In the genomic region with DNA sequence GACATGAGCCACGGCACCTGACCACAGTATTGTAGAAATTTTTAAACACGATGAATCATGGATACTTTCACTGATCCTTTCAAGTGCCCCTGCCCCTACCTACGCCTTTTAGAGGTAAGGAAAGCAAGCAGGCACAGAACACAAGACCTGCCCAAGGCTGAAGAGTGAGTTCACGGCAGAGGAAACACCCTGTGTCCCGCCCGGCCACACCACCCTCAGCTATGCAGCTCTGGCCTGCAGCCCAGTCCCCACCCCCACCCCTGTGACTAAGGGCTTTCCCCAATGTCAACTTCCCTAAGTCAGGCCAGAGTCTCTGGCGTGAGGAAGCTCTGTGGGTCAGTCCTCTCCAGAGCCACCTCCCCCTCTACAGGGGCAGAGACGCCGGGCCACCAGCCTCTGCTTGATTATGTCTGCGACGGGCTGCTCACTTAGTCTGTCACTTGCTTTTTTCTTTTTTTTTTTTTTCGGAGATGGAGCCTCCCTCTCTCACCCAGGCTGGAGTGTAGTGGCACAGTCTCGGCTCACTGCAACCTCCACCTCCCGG, we compare ENCODE assay signal across 1 cellular context.
TF ChIP-seq lines count a peak whose summit lies in the region.

No MANE protein-coding gene starts in this region.

TF ChIP-seq in HepG2, 621 proteins besides CTCF, POLR2A, EP300 and RAD21 (continued from another document and continues in another):
- peak; percentile 67; the same call in 1 of the 2 replicates for TF ChIP-seq YEATS2 (CRISPR knock-in tag; IDR thresholded peaks at IDR 0.05; ENCODE audit: borderline replicate concordance)
- TF ChIP-seq, protein P1, sequence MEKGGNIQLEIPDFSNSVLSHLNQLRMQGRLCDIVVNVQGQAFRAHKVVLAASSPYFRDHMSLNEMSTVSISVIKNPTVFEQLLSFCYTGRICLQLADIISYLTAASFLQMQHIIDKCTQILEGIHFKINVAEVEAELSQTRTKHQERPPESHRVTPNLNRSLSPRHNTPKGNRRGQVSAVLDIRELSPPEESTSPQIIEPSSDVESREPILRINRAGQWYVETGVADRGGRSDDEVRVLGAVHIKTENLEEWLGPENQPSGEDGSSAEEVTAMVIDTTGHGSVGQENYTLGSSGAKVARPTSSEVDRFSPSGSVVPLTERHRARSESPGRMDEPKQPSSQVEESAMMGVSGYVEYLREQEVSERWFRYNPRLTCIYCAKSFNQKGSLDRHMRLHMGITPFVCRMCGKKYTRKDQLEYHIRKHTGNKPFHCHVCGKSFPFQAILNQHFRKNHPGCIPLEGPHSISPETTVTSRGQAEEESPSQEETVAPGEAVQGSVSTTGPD (CRISPR knock-in tag; IDR thresholded peaks at IDR 0.05): no peak
- peak; percentile 48; the same call in 1 of the 2 replicates for TF ChIP-seq ZSCAN9 (CRISPR knock-in tag; IDR thresholded peaks at IDR 0.05; ENCODE audit: borderline replicate concordance)
- 0 out of 2 replicates have a peak, but pooled peaks have one; percentile 22 for TF ChIP-seq DNMT3B (CRISPR knock-in tag; conservative IDR thresholded peaks at IDR 0.05)
- TF ChIP-seq, protein P2, sequence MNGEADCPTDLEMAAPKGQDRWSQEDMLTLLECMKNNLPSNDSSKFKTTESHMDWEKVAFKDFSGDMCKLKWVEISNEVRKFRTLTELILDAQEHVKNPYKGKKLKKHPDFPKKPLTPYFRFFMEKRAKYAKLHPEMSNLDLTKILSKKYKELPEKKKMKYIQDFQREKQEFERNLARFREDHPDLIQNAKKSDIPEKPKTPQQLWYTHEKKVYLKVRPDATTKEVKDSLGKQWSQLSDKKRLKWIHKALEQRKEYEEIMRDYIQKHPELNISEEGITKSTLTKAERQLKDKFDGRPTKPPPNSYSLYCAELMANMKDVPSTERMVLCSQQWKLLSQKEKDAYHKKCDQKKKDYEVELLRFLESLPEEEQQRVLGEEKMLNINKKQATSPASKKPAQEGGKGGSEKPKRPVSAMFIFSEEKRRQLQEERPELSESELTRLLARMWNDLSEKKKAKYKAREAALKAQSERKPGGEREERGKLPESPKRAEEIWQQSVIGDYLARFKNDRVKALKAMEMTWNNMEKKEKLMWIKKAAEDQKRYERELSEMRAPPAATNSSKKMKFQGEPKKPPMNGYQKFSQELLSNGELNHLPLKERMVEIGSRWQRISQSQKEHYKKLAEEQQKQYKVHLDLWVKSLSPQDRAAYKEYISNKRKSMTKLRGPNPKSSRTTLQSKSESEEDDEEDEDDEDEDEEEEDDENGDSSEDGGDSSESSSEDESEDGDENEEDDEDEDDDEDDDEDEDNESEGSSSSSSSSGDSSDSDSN (CRISPR knock-in tag; IDR thresholded peaks at IDR 0.05): peak; percentile 63
- 0 out of 2 replicates have a peak, but pooled peaks have one; percentile 22 for TF ChIP-seq PHF21A (CRISPR knock-in tag; IDR thresholded peaks at IDR 0.05)
- TF ChIP-seq ZSCAN31 (CRISPR knock-in tag; IDR thresholded peaks at IDR 0.05; ENCODE audit: low read depth): no peak
- TF ChIP-seq FOXP1 (IDR thresholded peaks at IDR 0.05): no peak
- 0 out of 2 replicates have a peak, but pooled peaks have one; percentile 33 for TF ChIP-seq FOXP1 (CRISPR knock-in tag; IDR thresholded peaks at IDR 0.05)
- peak; percentile 72; the same call in 1 of the 2 replicates for TF ChIP-seq ZNF792 (CRISPR knock-in tag; IDR thresholded peaks at IDR 0.05)
- TF ChIP-seq THAP11 (CRISPR knock-in tag; IDR thresholded peaks at IDR 0.05): peak; percentile 55
- no peak for TF ChIP-seq ZNF850 (CRISPR knock-in tag; conservative IDR thresholded peaks at IDR 0.05)
- peak; percentile 34 for TF ChIP-seq TBL1XR1 (IDR thresholded peaks at IDR 0.05; ENCODE audit: borderline replicate concordance, low read length, partially characterized antibody)
- TF ChIP-seq, protein P3, sequence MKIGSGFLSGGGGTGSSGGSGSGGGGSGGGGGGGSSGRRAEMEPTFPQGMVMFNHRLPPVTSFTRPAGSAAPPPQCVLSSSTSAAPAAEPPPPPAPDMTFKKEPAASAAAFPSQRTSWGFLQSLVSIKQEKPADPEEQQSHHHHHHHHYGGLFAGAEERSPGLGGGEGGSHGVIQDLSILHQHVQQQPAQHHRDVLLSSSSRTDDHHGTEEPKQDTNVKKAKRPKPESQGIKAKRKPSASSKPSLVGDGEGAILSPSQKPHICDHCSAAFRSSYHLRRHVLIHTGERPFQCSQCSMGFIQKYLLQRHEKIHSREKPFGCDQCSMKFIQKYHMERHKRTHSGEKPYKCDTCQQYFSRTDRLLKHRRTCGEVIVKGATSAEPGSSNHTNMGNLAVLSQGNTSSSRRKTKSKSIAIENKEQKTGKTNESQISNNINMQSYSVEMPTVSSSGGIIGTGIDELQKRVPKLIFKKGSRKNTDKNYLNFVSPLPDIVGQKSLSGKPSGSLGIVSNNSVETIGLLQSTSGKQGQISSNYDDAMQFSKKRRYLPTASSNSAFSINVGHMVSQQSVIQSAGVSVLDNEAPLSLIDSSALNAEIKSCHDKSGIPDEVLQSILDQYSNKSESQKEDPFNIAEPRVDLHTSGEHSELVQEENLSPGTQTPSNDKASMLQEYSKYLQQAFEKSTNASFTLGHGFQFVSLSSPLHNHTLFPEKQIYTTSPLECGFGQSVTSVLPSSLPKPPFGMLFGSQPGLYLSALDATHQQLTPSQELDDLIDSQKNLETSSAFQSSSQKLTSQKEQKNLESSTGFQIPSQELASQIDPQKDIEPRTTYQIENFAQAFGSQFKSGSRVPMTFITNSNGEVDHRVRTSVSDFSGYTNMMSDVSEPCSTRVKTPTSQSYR (CRISPR knock-in tag; IDR thresholded peaks at IDR 0.05; ENCODE audit: borderline replicate concordance): peak; percentile 97
- 0 out of 2 replicates have a peak, but pooled peaks have one; percentile 43 for TF ChIP-seq SPEN (CRISPR knock-in tag; IDR thresholded peaks at IDR 0.05; ENCODE audit: low read depth)
- peak; percentile 63; the same call in 1 of the 2 replicates for TF ChIP-seq CHD2 (IDR thresholded peaks at IDR 0.05; ENCODE audit: low read depth, low read length)
- TF ChIP-seq PAX8 (CRISPR knock-in tag; IDR thresholded peaks at IDR 0.05; ENCODE audit: borderline replicate concordance): no peak
- peak; percentile 57 for TF ChIP-seq BCL6 (CRISPR knock-in tag; IDR thresholded peaks at IDR 0.05)
- TF ChIP-seq SP1 (IDR thresholded peaks at IDR 0.05): no peak
- no peak for TF ChIP-seq SP1 (CRISPR knock-in tag; IDR thresholded peaks at IDR 0.05)
- TF ChIP-seq ZMAT3 (CRISPR knock-in tag; conservative IDR thresholded peaks at IDR 0.05): 0 out of 2 replicates have a peak, but pooled peaks have one; percentile 26
- TF ChIP-seq MXI1 (IDR thresholded peaks at IDR 0.05; ENCODE audit: borderline replicate concordance, low read depth, low read length): peak; percentile 34; the same call in 1 of the 3 replicates
- TF ChIP-seq SALL1 (CRISPR knock-in tag; IDR thresholded peaks at IDR 0.05): peak; percentile 71
- TF ChIP-seq, protein P4, sequence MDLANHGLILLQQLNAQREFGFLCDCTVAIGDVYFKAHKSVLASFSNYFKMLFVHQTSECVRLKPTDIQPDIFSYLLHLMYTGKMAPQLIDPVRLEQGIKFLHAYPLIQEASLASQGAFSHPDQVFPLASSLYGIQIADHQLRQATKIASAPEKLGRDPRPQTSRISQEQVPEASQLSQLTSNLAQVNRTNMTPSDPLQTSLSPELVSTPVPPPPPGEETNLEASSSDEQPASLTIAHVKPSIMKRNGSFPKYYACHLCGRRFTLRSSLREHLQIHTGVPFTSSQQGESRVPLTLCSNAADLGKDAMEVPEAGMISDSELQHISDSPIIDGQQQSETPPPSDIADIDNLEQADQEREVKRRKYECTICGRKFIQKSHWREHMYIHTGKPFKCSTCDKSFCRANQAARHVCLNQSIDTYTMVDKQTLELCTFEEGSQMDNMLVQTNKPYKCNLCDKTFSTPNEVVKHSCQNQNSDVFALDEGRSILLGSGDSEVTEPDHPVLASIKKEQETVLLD (CRISPR knock-in tag; IDR thresholded peaks at IDR 0.05; ENCODE audit: low read depth): no peak
- peak; percentile 45; the same call in 1 of the 2 replicates for TF ChIP-seq NR2F2 (IDR thresholded peaks at IDR 0.05; ENCODE audit: borderline replicate concordance, low read depth)
- no peak; the same call in 1 of the 2 replicates for TF ChIP-seq NCOR1 (IDR thresholded peaks at IDR 0.05; ENCODE audit: borderline replicate concordance, low read length)
- TF ChIP-seq TBX3 (IDR thresholded peaks at IDR 0.05; ENCODE audit: borderline replicate concordance): 0 out of 2 replicates have a peak, but pooled peaks have one; percentile 16
- 0 out of 2 replicates have a peak, but pooled peaks have one; percentile 66 for TF ChIP-seq ZNF567 (CRISPR knock-in tag; IDR thresholded peaks at IDR 0.05; ENCODE audit: borderline replicate concordance)
- no peak for TF ChIP-seq ZNF160 (CRISPR knock-in tag; IDR thresholded peaks at IDR 0.05)
- TF ChIP-seq MAFF (IDR thresholded peaks at IDR 0.05; ENCODE audit: low read depth, low read length): peak; percentile 57; the same call in 1 of the 2 replicates
- no peak for TF ChIP-seq CC2D1A (CRISPR knock-in tag; IDR thresholded peaks at IDR 0.05)
- no peak for TF ChIP-seq RBM22 (optimal IDR thresholded peaks at IDR 0.05; ENCODE audit: low read length)
- TF ChIP-seq YEATS4 (CRISPR knock-in tag; IDR thresholded peaks at IDR 0.05; ENCODE audit: borderline replicate concordance): 0 out of 2 replicates have a peak, but pooled peaks have one; percentile 36
- peak in 1 of 2 experiments; percentile 47; a peak in 1 of 4 replicates for TF ChIP-seq KLF16 (CRISPR knock-in tag; IDR thresholded peaks at IDR 0.05)
- TF ChIP-seq, protein P5, sequence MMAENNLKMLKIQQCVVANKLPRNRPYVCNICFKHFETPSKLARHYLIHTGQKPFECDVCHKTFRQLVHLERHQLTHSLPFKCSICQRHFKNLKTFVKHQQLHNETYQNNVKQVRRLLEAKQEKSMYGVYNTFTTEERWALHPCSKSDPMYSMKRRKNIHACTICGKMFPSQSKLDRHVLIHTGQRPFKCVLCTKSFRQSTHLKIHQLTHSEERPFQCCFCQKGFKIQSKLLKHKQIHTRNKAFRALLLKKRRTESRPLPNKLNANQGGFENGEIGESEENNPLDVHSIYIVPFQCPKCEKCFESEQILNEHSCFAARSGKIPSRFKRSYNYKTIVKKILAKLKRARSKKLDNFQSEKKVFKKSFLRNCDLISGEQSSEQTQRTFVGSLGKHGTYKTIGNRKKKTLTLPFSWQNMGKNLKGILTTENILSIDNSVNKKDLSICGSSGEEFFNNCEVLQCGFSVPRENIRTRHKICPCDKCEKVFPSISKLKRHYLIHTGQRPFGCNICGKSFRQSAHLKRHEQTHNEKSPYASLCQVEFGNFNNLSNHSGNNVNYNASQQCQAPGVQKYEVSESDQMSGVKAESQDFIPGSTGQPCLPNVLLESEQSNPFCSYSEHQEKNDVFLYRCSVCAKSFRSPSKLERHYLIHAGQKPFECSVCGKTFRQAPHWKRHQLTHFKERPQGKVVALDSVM (CRISPR knock-in tag; IDR thresholded peaks at IDR 0.05): 0 out of 2 replicates have a peak, but pooled peaks have one; percentile 38
- TF ChIP-seq GTF2F1 (IDR thresholded peaks at IDR 0.05; ENCODE audit: low read length): no peak
- peak; percentile 61; the same call in 1 of the 2 replicates for TF ChIP-seq CBFB (CRISPR knock-in tag; IDR thresholded peaks at IDR 0.05)
- peak; percentile 63; the same call in 1 of the 2 replicates for TF ChIP-seq MYC (CRISPR knock-in tag; IDR thresholded peaks at IDR 0.05; ENCODE audit: borderline replicate concordance)
- TF ChIP-seq, protein P6, sequence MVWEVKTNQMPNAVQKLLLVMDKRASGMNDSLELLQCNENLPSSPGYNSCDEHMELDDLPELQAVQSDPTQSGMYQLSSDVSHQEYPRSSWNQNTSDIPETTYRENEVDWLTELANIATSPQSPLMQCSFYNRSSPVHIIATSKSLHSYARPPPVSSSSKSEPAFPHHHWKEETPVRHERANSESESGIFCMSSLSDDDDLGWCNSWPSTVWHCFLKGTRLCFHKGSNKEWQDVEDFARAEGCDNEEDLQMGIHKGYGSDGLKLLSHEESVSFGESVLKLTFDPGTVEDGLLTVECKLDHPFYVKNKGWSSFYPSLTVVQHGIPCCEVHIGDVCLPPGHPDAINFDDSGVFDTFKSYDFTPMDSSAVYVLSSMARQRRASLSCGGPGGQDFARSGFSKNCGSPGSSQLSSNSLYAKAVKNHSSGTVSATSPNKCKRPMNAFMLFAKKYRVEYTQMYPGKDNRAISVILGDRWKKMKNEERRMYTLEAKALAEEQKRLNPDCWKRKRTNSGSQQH (CRISPR knock-in tag; IDR thresholded peaks at IDR 0.05; ENCODE audit: low read depth): 0 out of 2 replicates have a peak, but pooled peaks have one; percentile 54
- TF ChIP-seq NR2F1 (CRISPR knock-in tag; IDR thresholded peaks at IDR 0.05): 0 out of 4 replicates have a peak, but pooled peaks of 1 of the 2 experiments have one; percentile 27
- TF ChIP-seq GATAD2A (CRISPR knock-in tag; IDR thresholded peaks at IDR 0.05): peak; percentile 72
- no peak for TF ChIP-seq ZNF232 (CRISPR knock-in tag; IDR thresholded peaks at IDR 0.05; ENCODE audit: borderline replicate concordance)
- peak; percentile 94 for TF ChIP-seq TEAD3 (CRISPR knock-in tag; optimal IDR thresholded peaks at IDR 0.05; ENCODE audit: borderline replicate concordance)
- TF ChIP-seq, protein P7, sequence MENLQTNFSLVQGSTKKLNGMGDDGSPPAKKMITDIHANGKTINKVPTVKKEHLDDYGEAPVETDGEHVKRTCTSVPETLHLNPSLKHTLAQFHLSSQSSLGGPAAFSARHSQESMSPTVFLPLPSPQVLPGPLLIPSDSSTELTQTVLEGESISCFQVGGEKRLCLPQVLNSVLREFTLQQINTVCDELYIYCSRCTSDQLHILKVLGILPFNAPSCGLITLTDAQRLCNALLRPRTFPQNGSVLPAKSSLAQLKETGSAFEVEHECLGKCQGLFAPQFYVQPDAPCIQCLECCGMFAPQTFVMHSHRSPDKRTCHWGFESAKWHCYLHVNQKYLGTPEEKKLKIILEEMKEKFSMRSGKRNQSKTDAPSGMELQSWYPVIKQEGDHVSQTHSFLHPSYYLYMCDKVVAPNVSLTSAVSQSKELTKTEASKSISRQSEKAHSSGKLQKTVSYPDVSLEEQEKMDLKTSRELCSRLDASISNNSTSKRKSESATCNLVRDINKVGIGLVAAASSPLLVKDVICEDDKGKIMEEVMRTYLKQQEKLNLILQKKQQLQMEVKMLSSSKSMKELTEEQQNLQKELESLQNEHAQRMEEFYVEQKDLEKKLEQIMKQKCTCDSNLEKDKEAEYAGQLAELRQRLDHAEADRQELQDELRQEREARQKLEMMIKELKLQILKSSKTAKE (CRISPR knock-in tag; IDR thresholded peaks at IDR 0.05; ENCODE audit: borderline replicate concordance): peak; percentile 54; the same call in 1 of the 2 replicates
- 0 out of 2 replicates have a peak, but pooled peaks have one; percentile 47 for TF ChIP-seq SALL2 (CRISPR knock-in tag; IDR thresholded peaks at IDR 0.05)
